In the genomic region with DNA sequence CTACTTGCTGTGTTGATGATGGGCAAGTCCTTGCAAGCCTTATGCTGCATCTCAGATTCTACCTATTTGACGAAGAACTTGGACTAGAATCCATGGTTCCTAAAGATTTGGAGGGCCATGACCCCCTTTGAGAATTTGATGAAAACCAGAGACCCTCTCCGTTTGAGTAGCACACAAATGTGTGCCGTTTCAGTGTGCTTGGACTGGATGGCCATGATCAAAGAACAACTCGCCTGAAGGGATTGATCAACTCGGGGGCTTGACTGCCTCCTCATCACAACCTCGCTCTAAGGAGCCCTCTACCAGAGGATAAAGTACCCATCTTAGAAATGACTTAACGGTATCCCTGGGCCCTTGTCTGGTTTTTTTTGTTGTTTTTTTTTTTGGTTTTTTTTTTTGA, we compare ENCODE assay signal across 17 cellular contexts. TPM values are rescaled to one million over a fixed set of nuclear protein-coding genes. Genes with fewer than 3 reads are reported as not detected.
DNase-seq lines count a peak whose midpoint lies in the region; TF ChIP-seq lines count a peak whose summit lies in the region.
"Had no signal": no experiment of that assay in that cellular context is flagged by ENCODE, and none has a peak within 500 bp of the region (broad histone marks: within the 10 kb centered on the region; RNA-seq: fewer than 3 reads in every experiment).

No MANE protein-coding gene starts in this region.

- no peak for TF ChIP-seq CTCF in CD14-positive monocyte (IDR thresholded peaks at IDR 0.05)

- DNase-seq in activated T-cell treated with anti-CD3 and anti-CD28 coated beads, Interleukin-2, amount 50 U/mL, for 24 hours, result no peak
- DNase-seq in activated T-cell treated with anti-CD3 and anti-CD28 coated beads for 4 hours (no peak), SK-N-MC (ENCODE audit: low read depth, low spot score) (no peak), ecto neural progenitor cell (ENCODE audit: low spot score) (peak; percentile 21), NCI-H1092 (lab: John Stamatoyannopoulos, UW) (no peak), CD14-positive monocyte (ENCODE audit: low spot score) (no peak), NCI-H2081 (lab: John Stamatoyannopoulos, UW) (no peak), DMS79 treated with DMSO at 0.1 percent for 48 hours (lab: John Stamatoyannopoulos, UW) (no peak)
- DNase-seq: AML-193; Calu3; CD4-positive, CD25-positive, alpha-beta regulatory T cell; DND-41; GDM1; H7 had no signal

- H3K36me3 Mint-ChIP-seq in activated T-cell treated with anti-CD3 and anti-CD28 coated beads, Interleukin-2, amount 50 U/mL, for 24 hours (ENCODE audit: low read depth), result peaks cover 60% of the 10 kb centered on the region
- H3K36me3 Mint-ChIP-seq in CD14-positive monocyte, result peaks cover 19 to 33% of the 10 kb centered on the region in 2 donors

- peaks cover 30% of the 10 kb centered on the region for H3K4me1 Mint-ChIP-seq in activated T-cell treated with anti-CD3 and anti-CD28 coated beads, Interleukin-2, amount 50 U/mL, for 24 hours (ENCODE audit: low read depth)
- peaks cover 27% of the 10 kb centered on the region for H3K4me1 Mint-ChIP-seq in CD14-positive monocyte

- no peaks in the 10 kb centered on the region for H3K9me3 ChIP-seq in SK-N-MC (ENCODE audit: low read depth, low read length)

- no peaks in the 10 kb centered on the region for H3K9me3 Mint-ChIP-seq in activated T-cell treated with anti-CD3 and anti-CD28 coated beads, Interleukin-2, amount 50 U/mL, for 24 hours
- no peaks in the 10 kb centered on the region for H3K9me3 Mint-ChIP-seq in CD14-positive monocyte
- H3K9me3 Mint-ChIP-seq: CD4-positive, CD25-positive, alpha-beta regulatory T cell had no signal

- H3K9ac ChIP-seq in SK-N-MC (ENCODE audit: insufficient read length), result no peak overlapping the region
- H3K9ac ChIP-seq: BLaER1, KMS-11 had no signal

- H3K27ac ChIP-seq in SK-N-MC, result 0 out of 2 replicates have a peak overlapping the region, but pooled peaks have one; percentile 13
- H3K27ac ChIP-seq: 22Rv1, BLaER1, KMS-11 had no signal

- no peak overlapping the region for H3K4me3 ChIP-seq in SK-N-MC
- H3K4me3 ChIP-seq: BLaER1 had no signal

- peaks cover 35% of the 10 kb centered on the region for H3K36me3 ChIP-seq in SK-N-MC (ENCODE audit: insufficient read depth, low read length)

- intact Hi-C loops in CD14-positive monocyte (cut with micrococcal nuclease), result no loop called here

- no peaks in the 10 kb centered on the region for H3K27me3 Mint-ChIP-seq in activated T-cell treated with anti-CD3 and anti-CD28 coated beads, Interleukin-2, amount 50 U/mL, for 24 hours
- peaks cover 0 to 7% (median 4%) of the 10 kb centered on the region in 3 donors for H3K27me3 Mint-ChIP-seq in CD14-positive monocyte (ENCODE audit: low read depth in 3 of 3)
- H3K27me3 Mint-ChIP-seq: CD4-positive, CD25-positive, alpha-beta regulatory T cell had no signal

- H3K27ac Mint-ChIP-seq in activated T-cell treated with anti-CD3 and anti-CD28 coated beads, Interleukin-2, amount 50 U/mL, for 24 hours, result peak overlapping the region; percentile 42
- no peak overlapping the region for H3K27ac Mint-ChIP-seq in CD14-positive monocyte

- no peak overlapping the region for H3K4me3 Mint-ChIP-seq in activated T-cell treated with anti-CD3 and anti-CD28 coated beads, Interleukin-2, amount 50 U/mL, for 24 hours
- H3K4me3 Mint-ChIP-seq in CD14-positive monocyte, result no peak overlapping the region

RNA-seq across cellular contexts. Expression of gene ANKFY1, which starts 2.8 kb away (rescaled TPM):
- 10 to 100 TPM; 13.5 to 21.7 TPM for polyA plus RNA-seq in CD14-positive monocyte
